11 cellular contexts compared by ENCODE assay signal in genomic region chr5:128271859-128272446, GRCh38.
DNase-seq lines count a peak whose midpoint lies in the region; ATAC-seq and TF ChIP-seq lines count a peak whose summit lies in the region.
"Had no signal": no experiment of that assay in that cellular context is flagged by ENCODE, and none has a peak within 500 bp of the region (broad histone marks: within the 10 kb centered on the region; RNA-seq: fewer than 3 reads in every experiment).

No MANE protein-coding gene starts in this region.

- in situ Hi-C loops in GM13977 (cut with MboI; ENCODE audit: low pct_unique_long_range_greater_than_20kb, low sequenced_read_pairs, unreplicated experiment): no loop called here

- intact Hi-C loops in left cardiac atrium (cut with DNase I): no loop called here

- no peak for TF ChIP-seq CTCF in AG09309 (IDR thresholded peaks at IDR 0.05; ENCODE audit: control insufficient read depth, insufficient read depth, low read depth, low read length, missing control alignments)
- TF ChIP-seq CTCF in GM13977 (IDR thresholded peaks at IDR 0.05; ENCODE audit: extremely low read depth, insufficient read depth, missing control alignments): no peak

- peak; percentile 57 for ATAC-seq in HG03354 (IDR thresholded peaks at IDR 0.05; ENCODE audit: poor library complexity, severe bottlenecking, unreplicated experiment)
- ATAC-seq in left cardiac atrium: peak; percentile 73 to 96

- DNase-seq in AG09309 (ENCODE audit: low read depth): peak; percentile 41
- peak; percentile 90 for DNase-seq in astrocyte of the hippocampus (ENCODE audit: low read depth, low spot score)
- DNase-seq in left cardiac atrium: no peak
- no peak for DNase-seq in SIG-M5 (lab: John Stamatoyannopoulos, UW)
- DNase-seq in GM19240 (ENCODE audit: insufficient read length, low spot score): no peak
- DNase-seq in GF-D8 (lab: John Stamatoyannopoulos, UW): no peak
- no peak for DNase-seq in GM13977 (ENCODE audit: low spot score)
- DNase-seq: activated CD4-positive, alpha-beta T cell treated with anti-CD3 and anti-CD28 coated beads, Interleukin-2, amount 10 ng/mL, durations not matched to agents 24 days and 14 days; esophagus squamous epithelium; NCI-H1105 treated with DMSO at 0.1 percent for 48 hours had no signal

- H3K4me3 ChIP-seq in AG09309 (ENCODE audit: control insufficient read depth, low read depth, low read length): no peak overlapping the region
- H3K4me3 ChIP-seq: esophagus squamous epithelium had no signal

Comparison
In these comparisons a context has a peak if more than half of its experiments do, and no peak if none do; other contexts are left out.
1. DNase-seq: peak in AG09309 (single experiment) and astrocyte of the hippocampus (single experiment); none in left cardiac atrium (single experiment), SIG-M5 (single experiment), GM19240 (single experiment), GF-D8 (single experiment) and GM13977 (single experiment).